8 cellular contexts compared by ENCODE assay signal in genomic region chr6:111551521-111552231, GRCh38. TPM values are rescaled to one million over a fixed set of nuclear protein-coding genes. Genes with fewer than 3 reads are reported as not detected.
DNase-seq lines count a peak whose midpoint lies in the region; ATAC-seq and TF ChIP-seq lines count a peak whose summit lies in the region.

No MANE protein-coding gene starts in this region.

- H3K27me3 ChIP-seq in AG04450 (ENCODE audit: control insufficient read depth, insufficient read depth, low read length) = no peaks in the 10 kb centered on the region

- intact Hi-C loops in mucosa of descending colon (cut with DNase I, micrococcal nuclease) = no loop called here

- DNase-seq in AG04450 (ENCODE audit: low read depth, low spot score) (no peak), NCI-H2029 (lab: John Stamatoyannopoulos, UW) (peak; percentile 98), cerebellar cortex (ENCODE audit: low spot score) (peak; percentile 80), mucosa of descending colon (peak; percentile 60 to 80 (median 72)), superior temporal gyrus (ENCODE audit: extremely low spot score) (no peak)

- H3K27ac ChIP-seq in AG04450 (ENCODE audit: low read depth, low read length) = peak overlapping the region; percentile 94

- H3K9me3 ChIP-seq in AG04450 (ENCODE audit: control insufficient read depth, insufficient read depth, low read length) (no peaks in the 10 kb centered on the region), mucosa of descending colon (no peaks in the 10 kb centered on the region)

- H3K36me3 ChIP-seq in mucosa of descending colon (ENCODE audit: low read depth) = no peaks in the 10 kb centered on the region

- POLR2A ChIA-PET in AG04450 (lab: Yijun Ruan, JAX) = interaction anchor here (0.8 to 1.1 kb wide), 4 partner anchors 39 to 69 kb away, joined by 4 to 10 read pairs (median 6); partner anchors contain the start of gene REV3L

- CTCF ChIA-PET in AG04450 (lab: Charles Lee) = interaction anchor here (0.8 kb wide), 1 partner anchor 28 kb away, joined by 3 read pairs; no protein-coding TSS in a partner anchor

- peaks cover 20% of the 10 kb centered on the region for H3K4me1 ChIP-seq in mucosa of descending colon (ENCODE audit: low read depth)

- no peak for TF ChIP-seq CTCF in AG04450 (IDR thresholded peaks at IDR 0.05; ENCODE audit: low read depth, low read length)
- TF ChIP-seq CTCF in mucosa of descending colon (IDR thresholded peaks at IDR 0.05) = no peak

- ATAC-seq in mucosa of descending colon (peak; percentile 83), HG03469 (IDR thresholded peaks at IDR 0.05; ENCODE audit: unreplicated experiment) (no peak), HG03342 (IDR thresholded peaks at IDR 0.05; ENCODE audit: unreplicated experiment) (no peak), GM19455 (IDR thresholded peaks at IDR 0.05; ENCODE audit: unreplicated experiment) (no peak)

- H3K4me3 ChIP-seq in AG04450 (ENCODE audit: low read depth, low read length) (no peak overlapping the region), mucosa of descending colon (no peak overlapping the region)

RNA-seq across cellular contexts. Expression of gene TRAF3IP2, which starts 54.0 kb away (rescaled TPM):
- polyA plus RNA-seq in AG04450 (2011; rRNA removed) = 17.2 and 21.6 TPM in 2 replicates
- polyA minus RNA-seq in AG04450 (2011; rRNA and poly(A)+ RNA removed) = 19.8 and 21.4 TPM in 2 replicates
- 10 to 100 TPM; 33.6 to 69.5 (median 67.2) TPM for total RNA-seq in mucosa of descending colon

Comparison
In these comparisons a context has a peak if more than half of its experiments do, and no peak if none do; other contexts are left out.
1. DNase-seq: peak in NCI-H2029 (single experiment), cerebellar cortex (single experiment) and mucosa of descending colon (3 of 3); none in AG04450 (single experiment) and superior temporal gyrus (single experiment).